7 cellular contexts compared by ENCODE assay signal in genomic region chr3:125356140-125357026, GRCh38. TPM values are rescaled to one million over a fixed set of nuclear protein-coding genes. Genes with fewer than 3 reads are reported as not detected.
DNase-seq lines count a peak whose midpoint lies in the region; ATAC-seq and TF ChIP-seq lines count a peak whose summit lies in the region.

No MANE protein-coding gene starts in this region.

- in situ Hi-C loops in HAP-1 (cut with MboI; ENCODE audit: low sequenced_read_pairs), result no loop called here

- H3K9me3 ChIP-seq in HAP-1 (peaks cover 3% of the 10 kb centered on the region; the same call in 1 of the 2 replicates), SJSA1 (replicated peaks) (no peaks in the 10 kb centered on the region), heart right ventricle (no peaks in the 10 kb centered on the region), spleen (no peaks in the 10 kb centered on the region)

- H3K36me3 ChIP-seq in HAP-1 (replicated peaks), result 0 out of 2 replicates have a peak, but pooled peaks cover 3% of the 10 kb centered on the region
- no peaks in the 10 kb centered on the region for H3K36me3 ChIP-seq in SJSA1
- no peaks in the 10 kb centered on the region for H3K36me3 ChIP-seq in heart right ventricle
- H3K36me3 ChIP-seq in spleen, result no peaks in the 10 kb centered on the region

- no peak for TF ChIP-seq POLR2A in spleen (IDR thresholded peaks at IDR 0.05)

- H3K27me3 ChIP-seq in HAP-1 (ENCODE audit: low read depth) (no peaks in the 10 kb centered on the region), SJSA1 (replicated peaks) (no peaks in the 10 kb centered on the region), heart right ventricle (no peaks in the 10 kb centered on the region), spleen (replicated peaks in 1 of 7) (no peaks in the 10 kb centered on the region)

- H3K27ac ChIP-seq in SJSA1, result no peak overlapping the region
- H3K27ac ChIP-seq in heart right ventricle, result peak overlapping the region in 9 of 10 donors; percentile 64 to 86 (median 82)
- H3K27ac ChIP-seq in spleen, result peak overlapping the region in 5 of 8 donors; percentile 40 to 79 (median 51)

- 24 to 30% methylated on average over 5 of the region's 5 CpGs for WGBS in heart right ventricle, 2 donors
- WGBS in spleen, 5 donors, result 33 to 43% (median 39%) methylated on average over 5 of the region's 5 CpGs

- peaks cover 29% of the 10 kb centered on the region for H3K4me1 ChIP-seq in HAP-1
- peaks cover 14% of the 10 kb centered on the region for H3K4me1 ChIP-seq in SJSA1 (replicated peaks)
- H3K4me1 ChIP-seq in heart right ventricle, result peaks cover 0 to 80% (median 63%) of the 10 kb centered on the region in 9 donors
- peaks cover 15 to 99% (median 68%) of the 10 kb centered on the region in 6 donors for H3K4me1 ChIP-seq in spleen

- TF ChIP-seq CTCF in heart right ventricle (IDR thresholded peaks at IDR 0.05), result no peak
- TF ChIP-seq CTCF in spleen (IDR thresholded peaks at IDR 0.05 in 8 of 11, conservative IDR thresholded peaks at IDR 0.05 in 3 of 11), result no peak

- H3K4me3 ChIP-seq in HAP-1 (peak overlapping the region; percentile 49), SJSA1 (peak overlapping the region; percentile 36), heart right ventricle (peak overlapping the region; percentile 11 to 68 (median 62)), spleen (peak overlapping the region; percentile 42 to 75 (median 50))

- intact Hi-C loops in heart right ventricle (cut with DNase I) (loop anchor here in 1 of 10 donors (10.0 kb wide), 1 partner anchor 302 kb away; the partner anchor contains the start of gene HEG1), spleen (cut with DNase I; ENCODE audit: low total_unique reads) (no loop called here)

- no peak for DNase-seq in HAP-1 (ENCODE audit: low spot score in 2 of 2)
- DNase-seq in SJSA1 (ENCODE audit: low read depth in 1 of 2, low spot score in 2 of 2), result no peak
- DNase-seq in heart right ventricle, result no peak
- no peak for DNase-seq in spleen
- no peak for DNase-seq in NCI-H69 (lab: John Stamatoyannopoulos, UW)
- DNase-seq in effector CD4-positive, alpha-beta T cell, result no peak
- no peak for DNase-seq in NCI-H146 treated with DMSO at 0.1 percent for 48 hours (lab: John Stamatoyannopoulos, UW; ENCODE audit: unreplicated experiment)

- peak in 6 of 8 donors; percentile 6 to 49 (median 37) for ATAC-seq in heart right ventricle

RNA-seq across cellular contexts. Expression of gene ZNF148, which starts 18.7 kb away (rescaled TPM):
- 17.2 and 25.5 TPM in 2 replicates for total RNA-seq in SJSA1 (2014; rRNA removed; shearing (Covaris generic))
- 10 to 100 TPM; 33.5 to 59.6 (median 46.1) TPM for total RNA-seq in heart right ventricle
- 1 to 10 TPM; 2.9 to 4.8 TPM for polyA plus RNA-seq in heart right ventricle
- total RNA-seq in spleen, result 10 to 100 TPM; 36.5 to 66.0 (median 48.2) TPM
- polyA plus RNA-seq in spleen, result 1 to 10 TPM; 4.1 to 5.7 (median 4.6) TPM
